13 cellular contexts compared by ENCODE assay signal in the genomic region with DNA sequence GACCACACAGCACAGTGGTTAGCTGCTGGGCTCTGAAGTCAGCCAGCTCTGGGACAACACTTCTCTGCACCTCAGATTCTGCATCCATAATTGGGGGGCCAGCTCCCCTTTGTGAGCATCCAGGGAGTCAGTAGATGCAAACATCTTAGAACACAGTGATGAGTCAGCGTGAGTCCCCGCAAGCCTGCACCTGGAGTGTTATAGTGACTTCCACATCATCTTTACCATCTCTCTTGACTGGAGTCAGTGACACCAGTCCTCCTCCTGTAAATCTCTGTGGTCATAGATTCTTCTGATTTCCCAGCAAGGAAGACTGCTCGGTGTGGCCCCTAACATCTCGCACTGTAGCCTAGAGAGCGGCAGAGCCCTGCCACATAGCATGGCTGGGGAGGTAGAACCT. TPM values are rescaled to one million over a fixed set of nuclear protein-coding genes. Genes with fewer than 3 reads are reported as not detected.
DNase-seq lines count a peak whose midpoint lies in the region; ATAC-seq lines count a peak whose summit lies in the region.
"Had no signal": no experiment of that assay in that cellular context is flagged by ENCODE, and none has a peak within 500 bp of the region (broad histone marks: within the 10 kb centered on the region; RNA-seq: fewer than 3 reads in every experiment).

No MANE protein-coding gene starts in this region.

- no peak overlapping the region for H3K4me2 ChIP-seq in GM23248 (ENCODE audit: unreplicated experiment)

- H2AFZ ChIP-seq in GM23248: no peak overlapping the region

- H3K36me3 Mint-ChIP-seq in activated naive CD4-positive, alpha-beta T cell treated with anti-CD3 and anti-CD28 coated beads, Interleukin-2, amount 50 U/mL, for 72 hours: no peaks in the 10 kb centered on the region
- H3K36me3 Mint-ChIP-seq in immature natural killer cell: no peaks in the 10 kb centered on the region

- H3K4me3 ChIP-seq in GM23248 (no peak overlapping the region), stomach smooth muscle (ENCODE audit: low read length in 2 of 2) (no peak overlapping the region)
- H3K4me3 ChIP-seq: adrenal gland had no signal

- no peaks in the 10 kb centered on the region for H3K9me2 ChIP-seq in GM23248 (ENCODE audit: insufficient read depth)

- no peaks in the 10 kb centered on the region for H3F3A ChIP-seq in GM23248 (ENCODE audit: insufficient read depth)

- in situ Hi-C loops in GM23248 (cut with MboI): no loop called here

- H3K9ac ChIP-seq in GM23248: no peak overlapping the region
- no peak overlapping the region for H3K9ac ChIP-seq in stomach smooth muscle (ENCODE audit: low read length in 2 of 2)

- DNase-seq in GM23248: peak; percentile 38
- DNase-seq in SW480 (ENCODE audit: low spot score): peak; percentile 69
- peak; percentile 71 for DNase-seq in glomerular visceral epithelial cell (ENCODE audit: extremely low spot score)
- DNase-seq in activated naive CD4-positive, alpha-beta T cell treated with anti-CD3 and anti-CD28 coated beads, Interleukin-2, amount 50 U/mL, for 72 hours (ENCODE audit: low spot score in 2 of 2): no peak
- no peak for DNase-seq in immature natural killer cell
- DNase-seq: head of caudate nucleus; NCI-H2171; stimulated activated CD4-positive, alpha-beta T cell treated with anti-CD3 and anti-CD28 coated beads, Interleukin-4, amount 100 ng/mL, for 4 hours; stimulated activated naive CD8-positive, alpha-beta T cell treated with anti-CD3 and anti-CD28 coated beads, Interleukin-15, Interleukin-2, amounts not matched to agents 100 U/mL and 50 U/mL, for 24 hours had no signal

- no peaks in the 10 kb centered on the region for H3K9me3 ChIP-seq in GM23248 (ENCODE audit: low read depth)
- H3K9me3 ChIP-seq in stomach smooth muscle (ENCODE audit: control insufficient read depth in 2 of 2, low read length in 2 of 2): no peaks in the 10 kb centered on the region
- H3K9me3 ChIP-seq: adrenal gland had no signal

- ATAC-seq in HG02884 (IDR thresholded peaks at IDR 0.05; ENCODE audit: unreplicated experiment) (no peak), HG03025 (IDR thresholded peaks at IDR 0.05; ENCODE audit: low FRiP score, unreplicated experiment) (no peak)
- ATAC-seq in activated naive CD4-positive, alpha-beta T cell treated with anti-CD3 and anti-CD28 coated beads, Interleukin-2, amount 50 U/mL, for 72 hours: no peak
- ATAC-seq: stimulated activated naive CD8-positive, alpha-beta T cell treated with anti-CD3 and anti-CD28 coated beads, Interleukin-15, Interleukin-2, amounts not matched to agents 100 U/mL and 50 U/mL, for 24 hours had no signal

- H3K27me3 ChIP-seq in GM23248 (replicated peaks; ENCODE audit: insufficient read depth): no peaks in the 10 kb centered on the region
- no peaks in the 10 kb centered on the region for H3K27me3 ChIP-seq in stomach smooth muscle (ENCODE audit: control insufficient read depth in 1 of 2, insufficient read depth in 2 of 2, low read length in 2 of 2)
- H3K27me3 ChIP-seq: adrenal gland had no signal

- H3K4me1 ChIP-seq in GM23248 (ENCODE audit: insufficient read depth) (peaks cover 19% of the 10 kb centered on the region; the same call in 1 of the 2 replicates), stomach smooth muscle (ENCODE audit: control insufficient read depth, insufficient read depth, low read length) (peaks cover 68% of the 10 kb centered on the region)

- no peak overlapping the region for H3K27ac Mint-ChIP-seq in activated naive CD4-positive, alpha-beta T cell treated with anti-CD3 and anti-CD28 coated beads, Interleukin-2, amount 50 U/mL, for 72 hours
- no peak overlapping the region for H3K27ac Mint-ChIP-seq in immature natural killer cell

- peaks cover 0 to 7% of the 10 kb centered on the region in 2 donors for H3K4me1 Mint-ChIP-seq in immature natural killer cell

- WGBS in GM23248 (ENCODE audit: low coverage in 1 of 2, low lambda C conversion rate in 2 of 2, missing lambda C conversion rate in 2 of 2), 2 experiments: 92 to 97% methylated on average over 5 of the region's 5 CpGs

- H3K27me3 Mint-ChIP-seq in immature natural killer cell (ENCODE audit: low read depth in 3 of 3): peaks cover 2 to 11% (median 9%) of the 10 kb centered on the region in 3 donors

- H3K9me3 Mint-ChIP-seq in activated naive CD4-positive, alpha-beta T cell treated with anti-CD3 and anti-CD28 coated beads, Interleukin-2, amount 50 U/mL, for 72 hours: no peaks in the 10 kb centered on the region
- no peaks in the 10 kb centered on the region for H3K9me3 Mint-ChIP-seq in immature natural killer cell

- no peaks in the 10 kb centered on the region for H4K20me1 ChIP-seq in GM23248 (ENCODE audit: insufficient read depth)

- H3K79me2 ChIP-seq in GM23248 (ENCODE audit: insufficient read depth): no peaks in the 10 kb centered on the region

- H3K27ac ChIP-seq in GM23248: no peak overlapping the region
- peak overlapping the region; percentile 41 for H3K27ac ChIP-seq in stomach smooth muscle (ENCODE audit: low read length)

- H3K36me3 ChIP-seq in GM23248 (ENCODE audit: low read depth): no peaks in the 10 kb centered on the region
- no peaks in the 10 kb centered on the region for H3K36me3 ChIP-seq in stomach smooth muscle (ENCODE audit: control insufficient read depth in 2 of 2, insufficient read depth in 2 of 2, low read length in 2 of 2)
- H3K36me3 ChIP-seq: adrenal gland had no signal

- no peak overlapping the region for H3K4me3 Mint-ChIP-seq in immature natural killer cell

RNA-seq across cellular contexts. Expression of gene EDN2, which starts 13.9 kb away (rescaled TPM):
- not detected in 2 replicates for total RNA-seq in GM23248 (2014; rRNA removed; shearing (Covaris generic))
- polyA plus RNA-seq in GM23248 (2016; fragmentation: Nextera tagmentation; extraction: Ambion mirVana) (not detected in 2 replicates), immature natural killer cell (not detected)
- total RNA-seq in activated naive CD4-positive, alpha-beta T cell treated with anti-CD3 and anti-CD28 coated beads, Interleukin-2, amount 50 U/mL, for 72 hours: not detected
- total RNA-seq: adrenal gland had no signal

Comparison
In these comparisons a context has a peak if more than half of its experiments do, and no peak if none do; other contexts are left out.
1. DNase-seq: peak in GM23248 (single experiment), SW480 (single experiment) and glomerular visceral epithelial cell (single experiment); none in activated naive CD4-positive, alpha-beta T cell treated with anti-CD3 and anti-CD28 coated beads, Interleukin-2, amount 50 U/mL, for 72 hours (0 of 2) and immature natural killer cell (0 of 3).